11 cellular contexts compared by ENCODE assay signal in the genomic region with DNA sequence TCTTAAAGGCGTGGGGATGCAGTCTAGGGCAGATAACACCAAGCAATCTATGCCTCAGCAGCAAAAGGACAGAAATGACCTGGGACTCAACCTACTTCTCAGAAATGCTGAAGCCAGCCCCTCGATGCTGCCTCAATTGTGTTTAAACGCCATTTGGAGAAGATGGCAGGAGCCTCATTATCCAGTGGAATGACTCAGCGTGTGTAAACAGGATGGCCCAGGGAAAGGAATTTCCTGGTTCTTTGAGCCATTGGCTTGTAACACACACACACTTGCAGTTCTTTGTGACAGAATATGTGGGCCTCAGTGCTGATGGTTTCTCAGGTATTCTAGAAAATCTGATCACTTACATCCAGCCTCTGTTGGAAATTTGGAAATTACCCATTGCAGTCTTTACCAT.
A peak's percentile ranks its signal among the peaks of the same experiment; 100 is the strongest.
DNase-seq lines count a peak whose midpoint lies in the region; ATAC-seq and TF ChIP-seq lines count a peak whose summit lies in the region.
"Had no signal": no experiment of that assay in that cellular context is flagged by ENCODE, and none has a peak within 500 bp of the region (broad histone marks: within the 10 kb centered on the region; RNA-seq: fewer than 3 reads in every experiment).

No MANE protein-coding gene starts in this region.

- H3K4me1 ChIP-seq in left ventricle myocardium inferior (peaks cover 57% of the 10 kb centered on the region), adipocyte (ENCODE audit: control insufficient read depth, insufficient read depth, low read length) (peaks cover 32% of the 10 kb centered on the region)

- no peak for ATAC-seq in Right ventricle myocardium superior (ENCODE audit: poor library complexity)
- ATAC-seq in HG03039 (IDR thresholded peaks at IDR 0.05; ENCODE audit: unreplicated experiment) = no peak
- ATAC-seq: sciatic nerve had no signal

- DNase-seq in left ventricle myocardium inferior (no peak), Right ventricle myocardium superior (no peak), adipocyte (ENCODE audit: low read depth) (peak; percentile 48), iPS-NIHi7 (ENCODE audit: extremely low spot score) (peak; percentile 30), MV-4-11 (lab: John Stamatoyannopoulos, UW) (no peak), OCI-M1 (lab: John Stamatoyannopoulos, UW) (no peak)
- no peak for DNase-seq in effector CD8-positive, alpha-beta T cell (lab: John Stamatoyannopoulos, UW)
- DNase-seq: effector memory CD4-positive, alpha-beta T cell; NCI-H1694 treated with DMSO at 0.1 percent for 48 hours had no signal

- H3K27ac ChIP-seq in left ventricle myocardium inferior (replicated peaks) = peak overlapping the region; percentile 72

- intact Hi-C loops in left ventricle myocardium inferior (cut with micrococcal nuclease) = no loop called here
- intact Hi-C loops in Right ventricle myocardium superior (cut with DNase I) = no loop called here

- H3K4me3 ChIP-seq in left ventricle myocardium inferior (no peak overlapping the region), adipocyte (ENCODE audit: low read length) (no peak overlapping the region)

- H3K9ac ChIP-seq in adipocyte (ENCODE audit: low read length) = no peak overlapping the region

- no peaks in the 10 kb centered on the region for H3K27me3 ChIP-seq in left ventricle myocardium inferior (ENCODE audit: low read depth)
- H3K27me3 ChIP-seq in adipocyte (replicated peaks; ENCODE audit: control insufficient read depth, insufficient read depth, low read length) = no peaks in the 10 kb centered on the region

- TF ChIP-seq CTCF in left ventricle myocardium inferior (IDR thresholded peaks at IDR 0.05; ENCODE audit: borderline replicate concordance) = no peak

- H3K36me3 ChIP-seq in left ventricle myocardium inferior = no peaks in the 10 kb centered on the region
- H3K36me3 ChIP-seq in adipocyte (ENCODE audit: control insufficient read depth, insufficient read depth, low read length, severe bottlenecking) = no peaks in the 10 kb centered on the region

- H3K9me3 ChIP-seq in left ventricle myocardium inferior (replicated peaks) (no peaks in the 10 kb centered on the region), adipocyte (ENCODE audit: control insufficient read depth, low read length) (no peaks in the 10 kb centered on the region)

Comparison
In these comparisons a context has a peak if more than half of its experiments do, and no peak if none do; other contexts are left out.
1. DNase-seq: peak in adipocyte (single experiment) and iPS-NIHi7 (single experiment); none in left ventricle myocardium inferior (single experiment), Right ventricle myocardium superior (single experiment), MV-4-11 (single experiment), effector CD8-positive, alpha-beta T cell (single experiment) and OCI-M1 (single experiment).